15 cellular contexts compared by ENCODE assay signal in genomic region chr15:89852342-89853005, GRCh38. TPM values are rescaled to one million over a fixed set of nuclear protein-coding genes. Genes with fewer than 3 reads are reported as not detected.
DNase-seq lines count a peak whose midpoint lies in the region; ATAC-seq and TF ChIP-seq lines count a peak whose summit lies in the region.
"Had no signal": no experiment of that assay in that cellular context is flagged by ENCODE, and none has a peak within 500 bp of the region (broad histone marks: within the 10 kb centered on the region; RNA-seq: fewer than 3 reads in every experiment).

No MANE protein-coding gene starts in this region.

- RAD21 ChIA-PET in HCT116 (lab: Charles Lee; ENCODE audit: low non-redundant PET in 1 of 2, low total read pairs in 2 of 2, uncharacterized antibody in 2 of 2, unreplicated experiment in 2 of 2) = no interaction called here

- H3K27me3 ChIP-seq in HCT116 (ENCODE audit: insufficient read depth, low read length) (no peaks in the 10 kb centered on the region), Panc1 (ENCODE audit: control insufficient read depth, insufficient read depth, low read length) (no peaks in the 10 kb centered on the region), MM.1S (replicated peaks; ENCODE audit: insufficient read depth, low read length) (no peaks in the 10 kb centered on the region)

- no peaks in the 10 kb centered on the region for H4K20me1 ChIP-seq in HCT116 (ENCODE audit: insufficient read depth)
- H4K20me1 ChIP-seq in MM.1S (ENCODE audit: insufficient read depth, low read length) = no peaks in the 10 kb centered on the region

- H3F3A ChIP-seq in MM.1S (ENCODE audit: insufficient read depth, low read length) = no peaks in the 10 kb centered on the region

- ATAC-seq in HCT116 (no peak), Panc1 (0 out of 2 replicates have a peak, but pooled peaks have one; percentile 6), GM18873 (IDR thresholded peaks at IDR 0.05; ENCODE audit: low FRiP score, unreplicated experiment) (no peak)

- H3K9me3 Mint-ChIP-seq in osteocyte (ENCODE audit: unreplicated experiment) = no peaks in the 10 kb centered on the region

- peak overlapping the region; percentile 10 for H3K27ac Mint-ChIP-seq in osteocyte (ENCODE audit: unreplicated experiment)

- H3K4me3 ChIP-seq in HCT116 (replicated peaks in 1 of 2; ENCODE audit: low read depth in 1 of 2, low read length in 2 of 2) = no peak overlapping the region
- no peak overlapping the region for H3K4me3 ChIP-seq in Panc1 (ENCODE audit: low read depth in 2 of 2, low read length in 2 of 2)
- no peak overlapping the region for H3K4me3 ChIP-seq in MM.1S (ENCODE audit: low read length)
- H3K4me3 ChIP-seq: GM23248 had no signal

- no peak overlapping the region for H3K9ac ChIP-seq in HCT116 (ENCODE audit: low read length)
- H3K9ac ChIP-seq in MM.1S (ENCODE audit: low read length) = no peak overlapping the region
- H3K9ac ChIP-seq: GM23248 had no signal

- H2AFZ ChIP-seq in HCT116 (ENCODE audit: low read depth, low read length, poor library complexity, severe bottlenecking) = no peak overlapping the region
- H2AFZ ChIP-seq in MM.1S (ENCODE audit: low read length) = no peak overlapping the region
- H2AFZ ChIP-seq: GM23248 had no signal

- no peaks in the 10 kb centered on the region for H3K27me3 Mint-ChIP-seq in osteocyte (ENCODE audit: unreplicated experiment)

- in situ Hi-C loops in Panc1 (cut with HindIII; ENCODE audit: low pct_unique_long_range_greater_than_20kb, low sequenced_read_pairs) = no loop called here

- peaks cover 44% of the 10 kb centered on the region for H3K36me3 Mint-ChIP-seq in osteocyte (ENCODE audit: unreplicated experiment)

- DNase-seq in HCT116 (ENCODE audit: low read depth, low spot score) (no peak), Panc1 (ENCODE audit: low read depth, low spot score) (no peak), epithelial cell of prostate (ENCODE audit: low read depth, low spot score) (no peak), osteocyte (ENCODE audit: extremely low spot score, unreplicated experiment) (no peak), NCI-H510A (lab: John Stamatoyannopoulos, UW) (no peak), MM.1S (no peak), NCI-H2196 (lab: John Stamatoyannopoulos, UW; ENCODE audit: unreplicated experiment) (no peak)
- DNase-seq: Caco-2, GM23248, NCI-H1417 treated with DMSO at 0.1 percent for 48 hours, NCI-H2081 treated with DMSO at 0.1 percent for 48 hours, NCI-H2227 treated with DMSO at 0.1 percent for 48 hours, NCI-H526, OCI-M1 had no signal

- intact Hi-C loops in HCT116 (cut with micrococcal nuclease) (no loop called here), Panc1 (cut with micrococcal nuclease; ENCODE audit: unreplicated experiment) (no loop called here)

- CTCF ChIA-PET in HCT116 (lab: Charles Lee) (interaction anchor here (0.7 kb wide), 1 partner anchor 112 kb away, joined by 3 read pairs; no protein-coding TSS in a partner anchor), Panc1 (lab: Charles Lee) (no interaction called here)

- peak overlapping the region; percentile 42 for H3K4me2 ChIP-seq in HCT116 (ENCODE audit: low read length)
- no peak overlapping the region for H3K4me2 ChIP-seq in MM.1S (ENCODE audit: low read depth, low read length)

- H3K9me2 ChIP-seq in HCT116 (ENCODE audit: insufficient read depth) (no peaks in the 10 kb centered on the region), MM.1S (replicated peaks; ENCODE audit: insufficient read depth, low read length) (no peaks in the 10 kb centered on the region)

- BruUV-seq in HCT116 (replicated peaks; lab: Mats Ljungman, UMichigan) = no TSS peak
- BruUV-seq in Panc1 (replicated peaks; lab: Mats Ljungman, UMichigan) = no TSS peak

- H3K9me3 ChIP-seq in HCT116 (ENCODE audit: control insufficient read depth in 1 of 2, insufficient read depth in 1 of 2, low read depth in 1 of 2, low read length in 2 of 2) (no peaks in the 10 kb centered on the region), Panc1 (ENCODE audit: control insufficient read depth, insufficient read depth, low read depth, low read length) (no peaks in the 10 kb centered on the region), MM.1S (replicated peaks; ENCODE audit: insufficient read depth, low read length) (no peaks in the 10 kb centered on the region)
- H3K9me3 ChIP-seq: Caco-2 had no signal

- H3K36me3 ChIP-seq in HCT116 (ENCODE audit: control insufficient read depth in 1 of 2, insufficient read depth in 2 of 2, low read length in 2 of 2) (peaks cover 2 to 8% of the 10 kb centered on the region in 2 experiments; a peak in 3 of 4 replicates), Panc1 (ENCODE audit: control insufficient read depth, insufficient read depth, low read length) (no peaks in the 10 kb centered on the region), MM.1S (replicated peaks; ENCODE audit: insufficient read depth, low read length) (no peaks in the 10 kb centered on the region)

- no peak for TF ChIP-seq RAD21 in HCT116 (IDR thresholded peaks at IDR 0.05; ENCODE audit: low read depth)

- no peak overlapping the region for H3K4me3 Mint-ChIP-seq in osteocyte (ENCODE audit: unreplicated experiment)

- no peak for TF ChIP-seq POLR2A in HCT116 (IDR thresholded peaks at IDR 0.05; ENCODE audit: borderline replicate concordance, extremely low read depth, insufficient read depth, insufficient read length)

- H3K79me2 ChIP-seq in HCT116 (ENCODE audit: insufficient read depth, low read length) (no peaks in the 10 kb centered on the region), MM.1S (ENCODE audit: low read length) (0 out of 2 replicates have a peak, but pooled peaks cover 2% of the 10 kb centered on the region)

- H3K4me1 ChIP-seq in HCT116 (ENCODE audit: control insufficient read depth in 1 of 2, insufficient read depth in 2 of 2, low read length in 2 of 2) (peaks cover 24 to 55% of the 10 kb centered on the region in 2 experiments), Panc1 (ENCODE audit: control insufficient read depth, insufficient read depth, low read length) (peaks cover 9% of the 10 kb centered on the region), MM.1S (ENCODE audit: low read length) (no peaks in the 10 kb centered on the region)

- H3K27ac ChIP-seq in HCT116 (ENCODE audit: low read depth, low read length) = no peak overlapping the region
- H3K27ac ChIP-seq in Panc1 (ENCODE audit: low read length) = no peak overlapping the region
- peak overlapping the region; percentile 97 for H3K27ac ChIP-seq in epithelial cell of prostate
- H3K27ac ChIP-seq in MM.1S (ENCODE audit: low read length) = no peak overlapping the region
- H3K27ac ChIP-seq: GM23248 had no signal

- TF ChIP-seq CTCF in HCT116 (IDR thresholded peaks at IDR 0.05 in 2 of 3, conservative IDR thresholded peaks at IDR 0.05 in 1 of 3; ENCODE audit: borderline replicate concordance in 1 of 3, insufficient read depth in 1 of 3, low read depth in 2 of 3, low read length in 2 of 3) (no peak), Panc1 (IDR thresholded peaks at IDR 0.05) (no peak), osteocyte (IDR thresholded peaks at IDR 0.05) (no peak), MM.1S (IDR thresholded peaks at IDR 0.05; ENCODE audit: low read length) (no peak)

- H3K4me1 Mint-ChIP-seq in osteocyte (ENCODE audit: unreplicated experiment) = peaks cover 26% of the 10 kb centered on the region

- POLR2A ChIA-PET in HCT116 (lab: Charles Lee) (no interaction called here), Panc1 (lab: Charles Lee) (interaction anchor here (0.6 kb wide), 1 partner anchor 35 kb away, joined by 5 read pairs; no protein-coding TSS in a partner anchor)

TF ChIP-seq in HCT116, 20 proteins besides CTCF, POLR2A, EP300 and RAD21 (continues in another document):
- TF ChIP-seq FOSL1 (IDR thresholded peaks at IDR 0.05; ENCODE audit: low read depth) (no peak), CEBPB (IDR thresholded peaks at IDR 0.05; ENCODE audit: low read depth) (no peak), REST (IDR thresholded peaks at IDR 0.05; ENCODE audit: low read depth) (no peak), EGR1 (IDR thresholded peaks at IDR 0.05; ENCODE audit: low read depth) (no peak), SRF (IDR thresholded peaks at IDR 0.05; ENCODE audit: low read depth) (no peak), CBX3 (IDR thresholded peaks at IDR 0.05; ENCODE audit: low read depth) (no peak), TCF7L2 (IDR thresholded peaks at IDR 0.05; ENCODE audit: borderline replicate concordance, extremely low read depth, insufficient read depth, insufficient read length) (no peak), EZH2phosphoT487 (IDR thresholded peaks at IDR 0.05; ENCODE audit: borderline replicate concordance) (no peak), ELF1 (IDR thresholded peaks at IDR 0.05; ENCODE audit: borderline replicate concordance, low read depth) (no peak)

RNA-seq across cellular contexts. Expression of gene ANPEP, which starts 37.8 kb away (rescaled TPM):
- total RNA-seq in HCT116 (2021; ENCODE audit: unreplicated experiment) (1.5 TPM), Panc1 (2021; ENCODE audit: unreplicated experiment) (183 TPM), osteocyte (93.1 and 95.4 TPM in 2 replicates)
- 0.26 and 0.29 TPM in 2 replicates for polyA plus RNA-seq in HCT116 (2012)
- polyA plus RNA-seq in Panc1 (2012; ENCODE audit: insufficient read length) = 194 TPM

RNA-seq across cellular contexts. Expression of gene AP3S2, which starts 41.3 kb away (rescaled TPM):
- total RNA-seq in HCT116 (2021; ENCODE audit: unreplicated experiment) (23.3 TPM), Panc1 (2021; ENCODE audit: unreplicated experiment) (24.6 TPM), osteocyte (26.9 and 29.3 TPM in 2 replicates)
- 10.8 and 15.9 TPM in 2 replicates for polyA plus RNA-seq in HCT116 (2012)
- 10.6 TPM for polyA plus RNA-seq in Panc1 (2012; ENCODE audit: insufficient read length)

Comparison
In these comparisons a context has a peak if more than half of its experiments do, and no peak if none do; other contexts are left out.
1. RNA of gene ANPEP, which starts 37.8 kb away (total RNA-seq): 183 TPM in Panc1 (single experiment) and 93.1 to 95.4 TPM in osteocyte; 1.5 TPM in HCT116 (single experiment); every median in the first group is over 10 times any median in the second.